In genomic region chr16:15906439-15906838, GRCh38 we compare ENCODE assay signal across 30 cellular contexts. TPM values are rescaled to one million over a fixed set of nuclear protein-coding genes. Genes with fewer than 3 reads are reported as not detected.
"Had no signal": no experiment of that assay in that cellular context is flagged by ENCODE, and none has a peak within 500 bp of the region (broad histone marks: within the 10 kb centered on the region; RNA-seq: fewer than 3 reads in every experiment).

No MANE protein-coding gene starts in this region.

- H3K27me3 ChIP-seq: ascending aorta, breast epithelium, cardiac muscle cell had no signal

- ATAC-seq: activated CD4-positive, CD25-positive, alpha-beta regulatory T cell treated with anti-CD3 and anti-CD28 coated beads, Interleukin-2, amount 50 U/mL, for 24 hours; activated CD8-positive, alpha-beta T cell treated with anti-CD3 and anti-CD28 coated beads for 36 hours; activated naive CD4-positive, alpha-beta T cell treated with anti-CD3 and anti-CD28 coated beads, Interleukin-2, amount 50 U/mL, for 72 hours; activated T-cell treated with anti-CD3 and anti-CD28 coated beads, Interleukin-2, amount 50 U/mL, for 4 hours; activated T-helper 17 cell treated with anti-CD3 and anti-CD28 coated beads, Interleukin-2, amount 50 U/mL, for 72 hours; esophagus mucosa; T-helper 17 cell had no signal

- H3K4me1 ChIP-seq: ascending aorta, breast epithelium had no signal

- H3K4me3 ChIP-seq: ascending aorta, breast epithelium, cardiac muscle cell, coronary artery, dorsolateral prefrontal cortex had no signal

- H3K27ac ChIP-seq: ascending aorta, breast epithelium, cardiac muscle cell, coronary artery, dorsolateral prefrontal cortex, WERI-Rb-1 had no signal

- H3K36me3 ChIP-seq: ascending aorta, breast epithelium, cardiac muscle cell, WERI-Rb-1 had no signal

- H3K9me3 ChIP-seq: ascending aorta, breast epithelium had no signal

- DNase-seq: activated B cell treated with CpG ODN at 0.5 μM for 24 hours; activated CD4-positive, alpha-beta T cell treated with anti-CD3 and anti-CD28 coated beads for 48 hours; activated CD4-positive, alpha-beta T cell treated with anti-CD3 and anti-CD28 coated beads, Interleukin-2, amount 50 U/mL, for 1 hour; activated CD4-positive, alpha-beta T cell treated with anti-CD3 and anti-CD28 coated beads, Interleukin-2, amount 50 U/mL, for 48 hours; activated CD8-positive, alpha-beta memory T cell treated with anti-CD3 and anti-CD28 coated beads for 24 hours; activated CD8-positive, alpha-beta T cell treated with anti-CD3 and anti-CD28 coated beads for 36 hours; activated gamma-delta T cell; activated naive CD4-positive, alpha-beta T cell; activated naive CD4-positive, alpha-beta T cell treated with anti-CD3 and anti-CD28 coated beads, Interleukin-2, amount 10 ng/mL, durations not matched to agents 7 days and 5 days; activated naive CD8-positive, alpha-beta T cell treated with anti-CD3 and anti-CD28 coated beads, Interleukin-2, amount 10 ng/mL, durations not matched to agents 7 days and 5 days; activated T-cell treated with anti-CD3 and anti-CD28 coated beads, Interleukin-2, amount 50 U/mL, for 4 hours; central memory CD4-positive, alpha-beta T cell; cerebellar nuclear complex; effector memory CD4-positive, alpha-beta T cell; endodermal cell; foreskin fibroblast; T-helper 1 cell; T-helper 17 cell; T1000; WERI-Rb-1 had no signal

RNA-seq across cellular contexts. Expression of gene MYH11, which starts 49.6 kb away (rescaled TPM):
- total RNA-seq: activated CD8-positive, alpha-beta T cell treated with anti-CD3 and anti-CD28 coated beads for 36 hours; activated naive CD8-positive, alpha-beta T cell treated with anti-CD3 and anti-CD28 coated beads, Interleukin-2, amount 10 ng/mL, durations not matched to agents 7 days and 5 days; activated T-helper 17 cell treated with anti-CD3 and anti-CD28 coated beads, Interleukin-2, amount 50 U/mL, for 72 hours; epithelial cell of proximal tubule had no signal
